Comparison of ENCODE assay signal across 14 cellular contexts in the genomic region with DNA sequence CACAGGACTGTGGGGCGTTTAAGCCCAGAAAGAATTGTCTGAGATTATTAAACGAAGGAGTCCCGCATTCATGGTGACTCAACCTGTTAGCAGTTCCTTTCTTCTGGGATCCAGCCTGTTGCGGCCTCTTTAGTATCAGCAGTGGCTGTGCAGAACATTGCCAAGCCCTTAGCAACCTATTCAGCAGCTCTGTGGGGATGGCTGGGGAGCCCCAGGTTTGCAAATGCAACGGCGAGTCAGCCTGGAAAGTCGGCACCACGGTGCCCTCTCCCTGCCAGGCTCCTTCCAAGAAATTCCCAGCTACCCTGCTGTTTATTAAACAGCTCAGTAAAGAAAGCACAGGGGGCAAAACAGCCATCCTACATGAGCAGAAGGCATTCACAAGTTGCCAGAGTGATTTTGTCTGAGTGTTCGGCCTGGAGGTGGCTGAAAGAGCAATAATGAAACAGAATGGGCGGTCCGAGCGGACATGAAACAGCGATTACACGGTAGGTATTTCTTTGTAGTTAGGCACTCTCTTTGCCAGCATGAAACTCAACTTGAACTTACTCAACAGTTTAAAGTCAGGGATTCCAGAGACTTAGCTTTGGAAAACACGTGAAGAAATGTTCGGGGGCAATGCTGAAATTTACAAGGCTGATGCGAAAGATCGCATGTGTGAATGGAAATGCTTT.
DNase-seq lines count a peak whose midpoint lies in the region; ATAC-seq and TF ChIP-seq lines count a peak whose summit lies in the region.
"Had no signal": no experiment of that assay in that cellular context is flagged by ENCODE, and none has a peak within 500 bp of the region (broad histone marks: within the 10 kb centered on the region; RNA-seq: fewer than 3 reads in every experiment).

No MANE protein-coding gene starts in this region.

- H3K4me2 ChIP-seq in mesendoderm (ENCODE audit: low read length) = no peak overlapping the region

- H3K4ac ChIP-seq in mesendoderm (ENCODE audit: low read depth, low read length) = no peak overlapping the region

- H3K36me3 ChIP-seq in A673 (ENCODE audit: insufficient read depth, low read length, poor library complexity, severe bottlenecking) (no peaks in the 10 kb centered on the region), mesendoderm (ENCODE audit: control insufficient read depth, insufficient read depth, low read length) (no peaks in the 10 kb centered on the region), thyroid gland (no peaks in the 10 kb centered on the region)
- H3K36me3 ChIP-seq: vagina had no signal

- no peaks in the 10 kb centered on the region for H3K27me3 ChIP-seq in A673 (replicated peaks; ENCODE audit: insufficient read depth, low read depth, low read length, poor library complexity)
- H3K27me3 ChIP-seq in mesendoderm (ENCODE audit: insufficient read depth, low read length, poor library complexity) = no peaks in the 10 kb centered on the region
- H3K27me3 ChIP-seq in thyroid gland = no peaks in the 10 kb centered on the region
- H3K27me3 ChIP-seq: vagina had no signal

- no CpG with 5 or more reads among the region's 18 CpGs for WGBS in mesendoderm (ENCODE audit: extremely low coverage, insufficient coverage, low lambda C conversion rate)
- 76 to 83% methylated on average over 17 to 18 of the region's 18 CpGs for WGBS in thyroid gland, 2 donors

- H3K56ac ChIP-seq in mesendoderm (ENCODE audit: low read length) = peak overlapping the region; percentile 35

- TF ChIP-seq POLR2A in thyroid gland (IDR thresholded peaks at IDR 0.05) = no peak

- intact Hi-C loops in A673 (cut with micrococcal nuclease; ENCODE audit: unreplicated experiment) = loop anchor here (5.0 kb wide), 1 partner anchor 198 kb away; a partner anchor contains a TSS
- intact Hi-C loops in thyroid gland (cut with DNase I) = no loop called here
- intact Hi-C loops in activated CD4-positive, alpha-beta T cell treated with anti-CD3 and anti-CD28 coated beads for 36 hours (cut with DNase I, micrococcal nuclease) = no loop called here

- no peaks in the 10 kb centered on the region for H3K79me2 ChIP-seq in mesendoderm (ENCODE audit: control insufficient read depth, insufficient read depth, low read length)

- H3K79me1 ChIP-seq in mesendoderm (ENCODE audit: low read length) = no peaks in the 10 kb centered on the region

- no peak overlapping the region for H3K9ac ChIP-seq in mesendoderm (ENCODE audit: low read length)

- no peak overlapping the region for H3K23ac ChIP-seq in mesendoderm (ENCODE audit: low read length)

- H2BK120ac ChIP-seq in mesendoderm (ENCODE audit: low read depth, low read length) = no peak overlapping the region

- H2AK5ac ChIP-seq in mesendoderm (ENCODE audit: low read length) = no peak overlapping the region

- no peak overlapping the region for H3K4me3 Mint-ChIP-seq in activated CD4-positive, alpha-beta T cell treated with anti-CD3 and anti-CD28 coated beads for 36 hours
- H3K4me3 Mint-ChIP-seq: naive thymus-derived CD4-positive, alpha-beta T cell had no signal

- DNase-seq in A673 (ENCODE audit: low spot score) (peak; percentile 44), NCI-H69 (lab: John Stamatoyannopoulos, UW) (peak; percentile 2), epithelial cell of proximal tubule (ENCODE audit: low read depth) (peak; percentile 46), mesendoderm (peak; percentile 72), SHP77 (lab: John Stamatoyannopoulos, UW) (no peak), thyroid gland (no peak)
- no peak for DNase-seq in stimulated activated naive CD8-positive, alpha-beta T cell treated with anti-CD3 and anti-CD28 coated beads, Interleukin-15, Interleukin-2, amounts not matched to agents 100 U/mL and 50 U/mL, for 24 hours
- DNase-seq in activated CD4-positive, alpha-beta T cell treated with anti-CD3 and anti-CD28 coated beads for 36 hours = no peak
- DNase-seq: activated CD4-positive, alpha-beta T cell treated with anti-CD3 and anti-CD28 coated beads for 1 hour; activated T-cell treated with anti-CD3 and anti-CD28 coated beads, Interleukin-2, amount 50 U/mL, for 48 hours; GOT3; naive thymus-derived CD4-positive, alpha-beta T cell; NCI-H748 treated with DMSO at 0.1 percent for 48 hours had no signal

- no peak overlapping the region for H4K8ac ChIP-seq in mesendoderm (ENCODE audit: low read depth, low read length)

- H3K27ac Mint-ChIP-seq in activated CD4-positive, alpha-beta T cell treated with anti-CD3 and anti-CD28 coated beads for 36 hours = no peak overlapping the region
- H3K27ac Mint-ChIP-seq: naive thymus-derived CD4-positive, alpha-beta T cell had no signal

- no peaks in the 10 kb centered on the region for H3K9me3 Mint-ChIP-seq in activated CD4-positive, alpha-beta T cell treated with anti-CD3 and anti-CD28 coated beads for 36 hours (ENCODE audit: low read depth)
- H3K9me3 Mint-ChIP-seq: naive thymus-derived CD4-positive, alpha-beta T cell had no signal

- CTCF ChIA-PET in A673 (lab: Charles Lee) = no interaction called here
- CTCF ChIA-PET in activated CD4-positive, alpha-beta T cell treated with anti-CD3 and anti-CD28 coated beads for 36 hours (lab: Charles Lee) = interaction anchor here (0.6 kb wide), 1 partner anchor 319 kb away, joined by 3 read pairs; no protein-coding TSS in a partner anchor

- peaks cover 16% of the 10 kb centered on the region for H3K27me3 Mint-ChIP-seq in activated CD4-positive, alpha-beta T cell treated with anti-CD3 and anti-CD28 coated beads for 36 hours

- H3K4me1 ChIP-seq in A673 (ENCODE audit: insufficient read depth, low read length, poor library complexity, severe bottlenecking) = peaks cover 14% of the 10 kb centered on the region
- peaks cover 6% of the 10 kb centered on the region for H3K4me1 ChIP-seq in mesendoderm (ENCODE audit: control insufficient read depth, low read depth, low read length)
- H3K4me1 ChIP-seq in thyroid gland = no peaks in the 10 kb centered on the region
- H3K4me1 ChIP-seq: vagina had no signal

- ATAC-seq in stimulated activated naive CD8-positive, alpha-beta T cell treated with anti-CD3 and anti-CD28 coated beads, Interleukin-15, Interleukin-2, amounts not matched to agents 100 U/mL and 50 U/mL, for 24 hours = no peak
- ATAC-seq in activated CD4-positive, alpha-beta T cell treated with anti-CD3 and anti-CD28 coated beads for 36 hours = no peak
- ATAC-seq: naive thymus-derived CD4-positive, alpha-beta T cell had no signal

- BruUV-seq in A673 (replicated peaks; lab: Mats Ljungman, UMichigan) = no TSS peak

- TF ChIP-seq CTCF in A673 (conservative IDR thresholded peaks at IDR 0.05; ENCODE audit: low read depth, low read length) = no peak
- peak; percentile 2 for TF ChIP-seq CTCF in epithelial cell of proximal tubule (conservative IDR thresholded peaks at IDR 0.05; ENCODE audit: low read depth, low read length)
- TF ChIP-seq CTCF in thyroid gland (IDR thresholded peaks at IDR 0.05) = no peak

- no peaks in the 10 kb centered on the region for H3K9me3 ChIP-seq in A673 (ENCODE audit: low read depth, low read length, poor library complexity, severe bottlenecking)
- no peaks in the 10 kb centered on the region for H3K9me3 ChIP-seq in thyroid gland
- H3K9me3 ChIP-seq: vagina had no signal

- no peaks in the 10 kb centered on the region for H3K36me3 Mint-ChIP-seq in activated CD4-positive, alpha-beta T cell treated with anti-CD3 and anti-CD28 coated beads for 36 hours (ENCODE audit: low read depth)
- H3K36me3 Mint-ChIP-seq: naive thymus-derived CD4-positive, alpha-beta T cell had no signal

- no peak overlapping the region for H3K18ac ChIP-seq in mesendoderm (ENCODE audit: low read length)

- H4K5ac ChIP-seq in mesendoderm (ENCODE audit: low read length) = peak overlapping the region; percentile 17

- POLR2A ChIA-PET in A673 (lab: Charles Lee; ENCODE audit: low non-redundant PET) = no interaction called here
- POLR2A ChIA-PET in activated CD4-positive, alpha-beta T cell treated with anti-CD3 and anti-CD28 coated beads for 36 hours (lab: Charles Lee) = no interaction called here

- no peak overlapping the region for H3K4me3 ChIP-seq in A673 (ENCODE audit: low read depth, low read length, poor library complexity, severe bottlenecking)
- peak overlapping the region; percentile 37 for H3K4me3 ChIP-seq in epithelial cell of proximal tubule (ENCODE audit: low read depth, low read length)
- no peak overlapping the region for H3K4me3 ChIP-seq in mesendoderm (ENCODE audit: low read length)
- H3K4me3 ChIP-seq in thyroid gland (replicated peaks in 1 of 3) = no peak overlapping the region
- H3K4me3 ChIP-seq: vagina had no signal

- no peak overlapping the region for H3K27ac ChIP-seq in A673 (ENCODE audit: low read depth, low read length, poor library complexity, severe bottlenecking)
- no peak overlapping the region for H3K27ac ChIP-seq in mesendoderm (ENCODE audit: low read depth, low read length)
- no peak overlapping the region for H3K27ac ChIP-seq in thyroid gland
- H3K27ac ChIP-seq: vagina had no signal

- no peak overlapping the region for H2BK5ac ChIP-seq in mesendoderm (ENCODE audit: low read length)

- no peaks in the 10 kb centered on the region for H3K4me1 Mint-ChIP-seq in activated CD4-positive, alpha-beta T cell treated with anti-CD3 and anti-CD28 coated beads for 36 hours
- H3K4me1 Mint-ChIP-seq: naive thymus-derived CD4-positive, alpha-beta T cell had no signal

- H2BK15ac ChIP-seq in mesendoderm (replicated peaks; ENCODE audit: low read depth) = no peak overlapping the region

Comparison
In these comparisons a context has a peak if more than half of its experiments do, and no peak if none do; other contexts are left out.
1. DNase-seq: peak in A673 (single experiment), NCI-H69 (single experiment), epithelial cell of proximal tubule (single experiment) and mesendoderm (single experiment); none in SHP77 (0 of 2), stimulated activated naive CD8-positive, alpha-beta T cell treated with anti-CD3 and anti-CD28 coated beads, Interleukin-15, Interleukin-2, amounts not matched to agents 100 U/mL and 50 U/mL, for 24 hours (single experiment), thyroid gland (0 of 2) and activated CD4-positive, alpha-beta T cell treated with anti-CD3 and anti-CD28 coated beads for 36 hours (single experiment).